8 cellular contexts compared by ENCODE assay signal in genomic region chr3:36907911-36908646, GRCh38. TPM values are rescaled to one million over a fixed set of nuclear protein-coding genes. Genes with fewer than 3 reads are reported as not detected.
A peak's percentile ranks its signal among the peaks of the same experiment; 100 is the strongest.
DNase-seq lines count a peak whose midpoint lies in the region; ATAC-seq lines count a peak whose summit lies in the region.

No MANE protein-coding gene starts in this region.

- no peak overlapping the region for H3K9ac ChIP-seq in endocrine pancreas (ENCODE audit: control insufficient read depth, insufficient read depth, low read length)

- DNase-seq in NCI-H2196 (lab: John Stamatoyannopoulos, UW; ENCODE audit: unreplicated experiment) (peak; percentile 33), NCI-H2196 treated with DMSO at 0.1 percent for 48 hours (lab: John Stamatoyannopoulos, UW; ENCODE audit: unreplicated experiment) (no peak), NCI-H2029 (lab: John Stamatoyannopoulos, UW) (peak; percentile 22), naive B cell (peak; percentile 52), substantia nigra (lab: John Stamatoyannopoulos, UW) (no peak), mesenteric fat pad (ENCODE audit: low spot score) (no peak)
- DNase-seq in activated CD8-positive, alpha-beta memory T cell treated with anti-CD3 and anti-CD28 coated beads for 24 hours, result peak; percentile 78

- no peaks in the 10 kb centered on the region for H3K27me3 Mint-ChIP-seq in naive B cell

- H3K4me3 Mint-ChIP-seq in naive B cell, result peak overlapping the region; percentile 90 to 99 (median 96)

- no peaks in the 10 kb centered on the region for H3K9me3 ChIP-seq in endocrine pancreas (ENCODE audit: control insufficient read depth, low read length)

- H3K9me3 Mint-ChIP-seq in naive B cell, result no peaks in the 10 kb centered on the region

- no peaks in the 10 kb centered on the region for H3K36me3 ChIP-seq in endocrine pancreas (ENCODE audit: control insufficient read depth, insufficient read depth, low read length)

- H3K4me3 ChIP-seq in endocrine pancreas (ENCODE audit: control insufficient read depth, insufficient read depth, low read length), result peak overlapping the region; percentile 64

- no peaks in the 10 kb centered on the region for H3K4me1 ChIP-seq in endocrine pancreas (ENCODE audit: control insufficient read depth, insufficient read depth, low read length)

- H3K27ac Mint-ChIP-seq in naive B cell, result peak overlapping the region; percentile 93 to 99 (median 97)

- peaks cover 0 to 3% of the 10 kb centered on the region in 2 donors for H3K36me3 Mint-ChIP-seq in naive B cell

- peak overlapping the region; percentile 54 for H3K27ac ChIP-seq in substantia nigra (ENCODE audit: low read depth, low read length, poor library complexity, severe bottlenecking)

- ATAC-seq in naive B cell (ENCODE audit: low read depth in 2 of 2), result peak; percentile 22 to 35

- no peaks in the 10 kb centered on the region for H3K27me3 ChIP-seq in endocrine pancreas (ENCODE audit: control insufficient read depth, insufficient read depth, low read length)

- peaks cover 46 to 72% (median 68%) of the 10 kb centered on the region in 3 donors for H3K4me1 Mint-ChIP-seq in naive B cell

RNA-seq across cellular contexts. Expression of gene TRANK1, which starts 36.8 kb away (rescaled TPM):
- 10 to 100 TPM in 5 of 6 donors, under 1 TPM in 1; 0.56 to 25.1 (median 20.4) TPM for polyA plus RNA-seq in naive B cell (ENCODE audit: low read depth in 6 of 6)
- total RNA-seq in mesenteric fat pad, result 14.7 TPM

Comparison
In these comparisons a context has a peak if more than half of its experiments do, and no peak if none do; other contexts are left out.
1. DNase-seq: peak in NCI-H2196 (single experiment), NCI-H2029 (single experiment), activated CD8-positive, alpha-beta memory T cell treated with anti-CD3 and anti-CD28 coated beads for 24 hours (single experiment) and naive B cell (single experiment); none in NCI-H2196 treated with DMSO at 0.1 percent for 48 hours (single experiment), substantia nigra (0 of 49) and mesenteric fat pad (single experiment).